1 cellular context compared by ENCODE assay signal in the genomic region with DNA sequence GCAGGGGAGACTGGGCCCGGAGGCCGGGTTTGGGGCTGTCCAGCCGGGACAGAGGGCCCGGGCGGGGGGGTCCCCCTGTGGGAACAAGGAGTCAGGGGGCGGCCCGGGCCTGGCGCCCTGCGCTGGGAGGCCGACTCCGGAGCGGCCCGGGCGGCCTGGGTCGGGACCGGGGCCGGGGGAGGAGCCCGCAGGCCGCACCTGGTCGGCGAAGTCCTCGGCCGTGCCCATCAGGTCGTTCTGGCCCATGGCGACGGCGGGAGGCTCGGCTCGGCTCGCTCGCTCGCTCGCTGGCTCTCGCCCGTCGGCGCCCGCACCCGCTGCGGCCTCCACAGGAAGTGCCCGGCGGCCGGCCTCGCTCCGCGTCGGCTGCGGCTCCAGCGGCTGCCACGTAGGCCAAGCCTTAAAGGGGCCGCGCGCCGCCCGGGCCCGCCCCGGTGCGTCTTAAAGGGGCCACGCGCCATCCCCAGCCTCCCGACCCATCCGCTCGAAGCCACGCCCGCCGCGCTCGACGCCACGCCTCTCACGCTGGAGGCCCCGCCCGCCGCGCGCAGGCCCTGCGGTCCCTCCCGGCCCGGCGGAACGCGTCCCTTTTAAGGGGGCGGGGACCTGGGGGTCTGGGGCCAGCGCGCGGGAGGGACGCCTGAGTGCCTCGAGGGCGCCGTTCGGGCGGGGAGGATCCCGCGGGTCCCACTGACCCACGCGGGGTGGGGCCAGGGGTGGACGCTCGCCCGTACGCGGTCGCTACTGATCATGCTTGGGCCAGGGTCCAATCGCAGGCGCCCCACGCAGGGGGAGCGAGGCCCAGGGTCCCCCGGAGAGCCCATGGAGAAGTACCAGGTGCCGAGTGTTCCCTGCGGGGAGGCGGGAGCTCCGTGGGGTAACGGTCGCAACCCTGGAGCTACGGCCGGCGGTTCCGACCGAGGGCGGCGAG.
A peak's percentile ranks its signal among the peaks of the same experiment; 100 is the strongest.
TF ChIP-seq lines count a peak whose summit lies in the region.

A gene (plus strand): TSS at position 643 of the 931 bp plus-strand sequence. CDS start 108 bp downstream, at position 751.
A gene (minus strand): TSS at position 337 of the 931 bp plus-strand sequence. CDS start 91 bp downstream, at position 246.

TF ChIP-seq in K562, 482 proteins besides CTCF, POLR2A, EP300 and RAD21 (continued from another document and continues in another):
- TF ChIP-seq, protein P1, sequence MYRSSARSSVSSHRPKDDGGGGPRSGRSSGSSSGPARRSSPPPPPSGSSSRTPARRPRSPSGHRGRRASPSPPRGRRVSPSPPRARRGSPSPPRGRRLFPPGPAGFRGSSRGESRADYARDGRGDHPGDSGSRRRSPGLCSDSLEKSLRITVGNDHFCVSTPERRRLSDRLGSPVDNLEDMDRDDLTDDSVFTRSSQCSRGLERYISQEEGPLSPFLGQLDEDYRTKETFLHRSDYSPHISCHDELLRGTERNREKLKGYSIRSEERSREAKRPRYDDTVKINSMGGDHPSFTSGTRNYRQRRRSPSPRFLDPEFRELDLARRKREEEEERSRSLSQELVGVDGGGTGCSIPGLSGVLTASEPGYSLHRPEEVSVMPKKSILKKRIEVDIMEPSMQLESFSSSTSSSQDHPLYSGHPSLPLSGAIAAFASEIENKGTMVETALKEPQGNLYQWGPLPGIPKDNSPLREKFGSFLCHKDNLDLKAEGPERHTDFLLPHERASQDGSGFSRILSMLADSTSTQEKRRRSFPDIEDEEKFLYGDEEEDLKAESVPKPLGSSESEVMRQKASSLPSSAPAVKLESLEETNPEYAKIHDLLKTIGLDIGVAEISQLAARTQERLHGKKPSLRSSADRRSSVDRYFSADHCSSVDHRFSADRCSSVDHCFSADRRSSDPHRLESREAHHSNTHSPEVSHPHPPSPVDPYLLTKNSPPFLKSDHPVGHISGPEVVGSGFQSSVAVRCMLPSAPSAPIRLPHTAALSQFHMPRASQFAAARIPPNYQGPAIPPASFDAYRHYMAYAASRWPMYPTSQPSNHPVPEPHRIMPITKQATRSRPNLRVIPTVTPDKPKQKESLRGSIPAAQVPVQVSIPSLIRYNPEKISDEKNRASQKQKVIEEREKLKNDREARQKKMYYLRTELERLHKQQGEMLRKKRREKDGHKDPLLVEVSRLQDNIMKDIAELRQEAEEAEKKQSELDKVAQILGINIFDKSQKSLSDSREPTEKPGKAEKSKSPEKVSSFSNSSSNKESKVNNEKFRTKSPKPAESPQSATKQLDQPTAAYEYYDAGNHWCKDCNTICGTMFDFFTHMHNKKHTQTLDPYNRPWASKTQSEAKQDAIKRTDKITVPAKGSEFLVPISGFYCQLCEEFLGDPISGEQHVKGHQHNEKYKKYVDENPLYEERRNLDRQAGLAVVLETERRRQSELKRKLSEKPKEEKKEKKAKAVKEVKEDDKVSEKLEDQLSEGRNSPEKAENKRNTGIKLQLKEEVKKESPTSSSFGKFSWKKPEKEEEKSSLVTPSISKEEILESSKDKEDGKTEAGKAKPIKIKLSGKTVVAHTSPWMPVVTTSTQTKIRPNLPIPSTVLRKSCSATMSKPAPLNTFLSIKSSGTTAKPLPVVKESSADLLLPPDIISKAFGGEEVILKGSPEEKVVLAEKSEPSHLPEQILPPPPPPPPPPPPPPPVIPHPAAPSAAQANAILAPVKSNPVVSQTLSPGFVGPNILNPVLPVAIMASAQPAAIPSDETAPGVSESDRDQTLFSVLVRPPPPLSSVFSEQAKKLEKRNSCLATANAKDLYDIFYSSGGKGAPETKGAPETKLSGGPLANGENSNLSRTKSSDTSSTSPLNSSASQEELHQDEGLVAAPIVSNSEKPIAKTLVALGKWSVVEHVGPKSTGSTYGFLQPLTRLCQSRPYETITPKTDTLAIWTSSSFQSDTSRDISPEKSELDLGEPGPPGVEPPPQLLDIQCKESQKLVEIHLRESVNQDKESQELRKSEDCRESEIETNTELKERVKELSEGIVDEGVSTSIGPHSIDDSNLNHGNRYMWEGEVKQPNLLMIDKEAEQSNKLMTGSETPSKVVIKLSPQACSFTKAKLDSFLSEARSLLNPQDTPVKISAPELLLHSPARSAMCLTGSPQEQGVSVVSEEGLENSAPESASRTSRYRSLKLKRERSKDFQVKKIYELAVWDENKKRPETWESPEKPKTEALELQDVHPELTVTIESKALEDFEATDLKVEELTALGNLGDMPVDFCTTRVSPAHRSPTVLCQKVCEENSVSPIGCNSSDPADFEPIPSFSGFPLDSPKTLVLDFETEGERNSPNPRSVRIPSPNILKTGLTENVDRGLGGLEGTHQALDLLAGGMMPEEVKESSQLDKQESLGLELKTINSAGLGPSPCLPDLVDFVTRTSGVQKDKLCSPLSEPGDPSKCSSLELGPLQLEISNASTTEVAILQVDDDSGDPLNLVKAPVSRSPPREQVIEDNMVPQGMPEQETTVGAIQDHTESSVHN (IDR thresholded peaks at IDR 0.05; ENCODE audit: borderline replicate concordance in 1 of 2, low read depth in 1 of 2): no peak
- TF ChIP-seq MTA3 (IDR thresholded peaks at IDR 0.05; ENCODE audit: borderline replicate concordance) (peak; percentile 76), ZNF175 (CRISPR knock-in tag; IDR thresholded peaks at IDR 0.05; ENCODE audit: low read depth) (no peak; the same call in 1 of the 2 replicates), PHB (CRISPR knock-in tag; IDR thresholded peaks at IDR 0.05) (no peak), LARP7 (IDR thresholded peaks at IDR 0.05) (no peak), MEF2A (IDR thresholded peaks at IDR 0.05; ENCODE audit: control insufficient read depth, low read depth, low read length) (no peak), SAP30 (IDR thresholded peaks at IDR 0.05; ENCODE audit: borderline replicate concordance, insufficient read depth, low read depth, low read length, poor library complexity, severe bottlenecking) (no peak), ZKSCAN8 (CRISPR knock-in tag; IDR thresholded peaks at IDR 0.05) (no peak), HMG20B (CRISPR knock-in tag; IDR thresholded peaks at IDR 0.05) (no peak), CHD2 (IDR thresholded peaks at IDR 0.05; ENCODE audit: low read depth, low read length) (no peak), MYNN (IDR thresholded peaks at IDR 0.05) (no peak), MYNN (CRISPR knock-in tag; IDR thresholded peaks at IDR 0.05) (no peak), PHF21A (IDR thresholded peaks at IDR 0.05; ENCODE audit: borderline replicate concordance, low read depth) (no peak), ZNF644 (tag; IDR thresholded peaks at IDR 0.05; ENCODE audit: low read depth) (no peak), NCOA4 (IDR thresholded peaks at IDR 0.05; ENCODE audit: partially characterized antibody) (no peak), EWSR1 (IDR thresholded peaks at IDR 0.05; ENCODE audit: borderline replicate concordance, low read depth, partially characterized antibody) (no peak), CC2D1A (IDR thresholded peaks at IDR 0.05) (no peak), RFX1 (IDR thresholded peaks at IDR 0.05) (no peak), BCOR (IDR thresholded peaks at IDR 0.05) (no peak), NCOA6 (IDR thresholded peaks at IDR 0.05) (no peak)
- TF ChIP-seq, protein P2, sequence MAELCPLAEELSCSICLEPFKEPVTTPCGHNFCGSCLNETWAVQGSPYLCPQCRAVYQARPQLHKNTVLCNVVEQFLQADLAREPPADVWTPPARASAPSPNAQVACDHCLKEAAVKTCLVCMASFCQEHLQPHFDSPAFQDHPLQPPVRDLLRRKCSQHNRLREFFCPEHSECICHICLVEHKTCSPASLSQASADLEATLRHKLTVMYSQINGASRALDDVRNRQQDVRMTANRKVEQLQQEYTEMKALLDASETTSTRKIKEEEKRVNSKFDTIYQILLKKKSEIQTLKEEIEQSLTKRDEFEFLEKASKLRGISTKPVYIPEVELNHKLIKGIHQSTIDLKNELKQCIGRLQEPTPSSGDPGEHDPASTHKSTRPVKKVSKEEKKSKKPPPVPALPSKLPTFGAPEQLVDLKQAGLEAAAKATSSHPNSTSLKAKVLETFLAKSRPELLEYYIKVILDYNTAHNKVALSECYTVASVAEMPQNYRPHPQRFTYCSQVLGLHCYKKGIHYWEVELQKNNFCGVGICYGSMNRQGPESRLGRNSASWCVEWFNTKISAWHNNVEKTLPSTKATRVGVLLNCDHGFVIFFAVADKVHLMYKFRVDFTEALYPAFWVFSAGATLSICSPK (IDR thresholded peaks at IDR 0.05; ENCODE audit: borderline replicate concordance): no peak
- TF ChIP-seq, protein P3, sequence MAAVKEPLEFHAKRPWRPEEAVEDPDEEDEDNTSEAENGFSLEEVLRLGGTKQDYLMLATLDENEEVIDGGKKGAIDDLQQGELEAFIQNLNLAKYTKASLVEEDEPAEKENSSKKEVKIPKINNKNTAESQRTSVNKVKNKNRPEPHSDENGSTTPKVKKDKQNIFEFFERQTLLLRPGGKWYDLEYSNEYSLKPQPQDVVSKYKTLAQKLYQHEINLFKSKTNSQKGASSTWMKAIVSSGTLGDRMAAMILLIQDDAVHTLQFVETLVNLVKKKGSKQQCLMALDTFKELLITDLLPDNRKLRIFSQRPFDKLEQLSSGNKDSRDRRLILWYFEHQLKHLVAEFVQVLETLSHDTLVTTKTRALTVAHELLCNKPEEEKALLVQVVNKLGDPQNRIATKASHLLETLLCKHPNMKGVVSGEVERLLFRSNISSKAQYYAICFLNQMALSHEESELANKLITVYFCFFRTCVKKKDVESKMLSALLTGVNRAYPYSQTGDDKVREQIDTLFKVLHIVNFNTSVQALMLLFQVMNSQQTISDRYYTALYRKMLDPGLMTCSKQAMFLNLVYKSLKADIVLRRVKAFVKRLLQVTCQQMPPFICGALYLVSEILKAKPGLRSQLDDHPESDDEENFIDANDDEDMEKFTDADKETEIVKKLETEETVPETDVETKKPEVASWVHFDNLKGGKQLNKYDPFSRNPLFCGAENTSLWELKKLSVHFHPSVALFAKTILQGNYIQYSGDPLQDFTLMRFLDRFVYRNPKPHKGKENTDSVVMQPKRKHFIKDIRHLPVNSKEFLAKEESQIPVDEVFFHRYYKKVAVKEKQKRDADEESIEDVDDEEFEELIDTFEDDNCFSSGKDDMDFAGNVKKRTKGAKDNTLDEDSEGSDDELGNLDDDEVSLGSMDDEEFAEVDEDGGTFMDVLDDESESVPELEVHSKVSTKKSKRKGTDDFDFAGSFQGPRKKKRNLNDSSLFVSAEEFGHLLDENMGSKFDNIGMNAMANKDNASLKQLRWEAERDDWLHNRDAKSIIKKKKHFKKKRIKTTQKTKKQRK (IDR thresholded peaks at IDR 0.05; ENCODE audit: borderline replicate concordance, low read depth, low read length): no peak
- TF ChIP-seq, protein P4, sequence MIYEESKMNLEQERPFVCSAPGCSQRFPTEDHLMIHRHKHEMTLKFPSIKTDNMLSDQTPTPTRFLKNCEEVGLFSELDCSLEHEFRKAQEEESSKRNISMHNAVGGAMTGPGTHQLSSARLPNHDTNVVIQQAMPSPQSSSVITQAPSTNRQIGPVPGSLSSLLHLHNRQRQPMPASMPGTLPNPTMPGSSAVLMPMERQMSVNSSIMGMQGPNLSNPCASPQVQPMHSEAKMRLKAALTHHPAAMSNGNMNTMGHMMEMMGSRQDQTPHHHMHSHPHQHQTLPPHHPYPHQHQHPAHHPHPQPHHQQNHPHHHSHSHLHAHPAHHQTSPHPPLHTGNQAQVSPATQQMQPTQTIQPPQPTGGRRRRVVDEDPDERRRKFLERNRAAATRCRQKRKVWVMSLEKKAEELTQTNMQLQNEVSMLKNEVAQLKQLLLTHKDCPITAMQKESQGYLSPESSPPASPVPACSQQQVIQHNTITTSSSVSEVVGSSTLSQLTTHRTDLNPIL (CRISPR knock-in tag; IDR thresholded peaks at IDR 0.05): no peak
- TF ChIP-seq, protein P5, sequence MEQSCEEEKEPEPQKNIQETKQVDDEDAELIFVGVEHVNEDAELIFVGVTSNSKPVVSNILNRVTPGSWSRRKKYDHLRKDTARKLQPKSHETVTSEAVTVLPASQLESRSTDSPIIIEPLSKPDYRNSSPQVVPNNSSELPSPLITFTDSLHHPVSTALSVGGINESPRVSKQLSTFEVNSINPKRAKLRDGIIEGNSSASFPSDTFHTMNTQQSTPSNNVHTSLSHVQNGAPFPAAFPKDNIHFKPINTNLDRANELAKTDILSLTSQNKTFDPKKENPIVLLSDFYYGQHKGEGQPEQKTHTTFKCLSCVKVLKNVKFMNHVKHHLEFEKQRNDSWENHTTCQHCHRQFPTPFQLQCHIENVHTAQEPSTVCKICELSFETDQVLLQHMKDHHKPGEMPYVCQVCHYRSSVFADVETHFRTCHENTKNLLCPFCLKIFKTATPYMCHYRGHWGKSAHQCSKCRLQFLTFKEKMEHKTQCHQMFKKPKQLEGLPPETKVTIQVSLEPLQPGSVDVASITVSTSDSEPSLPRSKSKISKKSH (CRISPR knock-in tag; IDR thresholded peaks at IDR 0.05): no peak
- TF ChIP-seq, protein P6, sequence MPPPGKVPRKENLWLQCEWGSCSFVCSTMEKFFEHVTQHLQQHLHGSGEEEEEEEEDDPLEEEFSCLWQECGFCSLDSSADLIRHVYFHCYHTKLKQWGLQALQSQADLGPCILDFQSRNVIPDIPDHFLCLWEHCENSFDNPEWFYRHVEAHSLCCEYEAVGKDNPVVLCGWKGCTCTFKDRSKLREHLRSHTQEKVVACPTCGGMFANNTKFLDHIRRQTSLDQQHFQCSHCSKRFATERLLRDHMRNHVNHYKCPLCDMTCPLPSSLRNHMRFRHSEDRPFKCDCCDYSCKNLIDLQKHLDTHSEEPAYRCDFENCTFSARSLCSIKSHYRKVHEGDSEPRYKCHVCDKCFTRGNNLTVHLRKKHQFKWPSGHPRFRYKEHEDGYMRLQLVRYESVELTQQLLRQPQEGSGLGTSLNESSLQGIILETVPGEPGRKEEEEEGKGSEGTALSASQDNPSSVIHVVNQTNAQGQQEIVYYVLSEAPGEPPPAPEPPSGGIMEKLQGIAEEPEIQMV (tag; conservative IDR thresholded peaks at IDR 0.05; ENCODE audit: low read depth): no peak
- TF ChIP-seq, protein P7, sequence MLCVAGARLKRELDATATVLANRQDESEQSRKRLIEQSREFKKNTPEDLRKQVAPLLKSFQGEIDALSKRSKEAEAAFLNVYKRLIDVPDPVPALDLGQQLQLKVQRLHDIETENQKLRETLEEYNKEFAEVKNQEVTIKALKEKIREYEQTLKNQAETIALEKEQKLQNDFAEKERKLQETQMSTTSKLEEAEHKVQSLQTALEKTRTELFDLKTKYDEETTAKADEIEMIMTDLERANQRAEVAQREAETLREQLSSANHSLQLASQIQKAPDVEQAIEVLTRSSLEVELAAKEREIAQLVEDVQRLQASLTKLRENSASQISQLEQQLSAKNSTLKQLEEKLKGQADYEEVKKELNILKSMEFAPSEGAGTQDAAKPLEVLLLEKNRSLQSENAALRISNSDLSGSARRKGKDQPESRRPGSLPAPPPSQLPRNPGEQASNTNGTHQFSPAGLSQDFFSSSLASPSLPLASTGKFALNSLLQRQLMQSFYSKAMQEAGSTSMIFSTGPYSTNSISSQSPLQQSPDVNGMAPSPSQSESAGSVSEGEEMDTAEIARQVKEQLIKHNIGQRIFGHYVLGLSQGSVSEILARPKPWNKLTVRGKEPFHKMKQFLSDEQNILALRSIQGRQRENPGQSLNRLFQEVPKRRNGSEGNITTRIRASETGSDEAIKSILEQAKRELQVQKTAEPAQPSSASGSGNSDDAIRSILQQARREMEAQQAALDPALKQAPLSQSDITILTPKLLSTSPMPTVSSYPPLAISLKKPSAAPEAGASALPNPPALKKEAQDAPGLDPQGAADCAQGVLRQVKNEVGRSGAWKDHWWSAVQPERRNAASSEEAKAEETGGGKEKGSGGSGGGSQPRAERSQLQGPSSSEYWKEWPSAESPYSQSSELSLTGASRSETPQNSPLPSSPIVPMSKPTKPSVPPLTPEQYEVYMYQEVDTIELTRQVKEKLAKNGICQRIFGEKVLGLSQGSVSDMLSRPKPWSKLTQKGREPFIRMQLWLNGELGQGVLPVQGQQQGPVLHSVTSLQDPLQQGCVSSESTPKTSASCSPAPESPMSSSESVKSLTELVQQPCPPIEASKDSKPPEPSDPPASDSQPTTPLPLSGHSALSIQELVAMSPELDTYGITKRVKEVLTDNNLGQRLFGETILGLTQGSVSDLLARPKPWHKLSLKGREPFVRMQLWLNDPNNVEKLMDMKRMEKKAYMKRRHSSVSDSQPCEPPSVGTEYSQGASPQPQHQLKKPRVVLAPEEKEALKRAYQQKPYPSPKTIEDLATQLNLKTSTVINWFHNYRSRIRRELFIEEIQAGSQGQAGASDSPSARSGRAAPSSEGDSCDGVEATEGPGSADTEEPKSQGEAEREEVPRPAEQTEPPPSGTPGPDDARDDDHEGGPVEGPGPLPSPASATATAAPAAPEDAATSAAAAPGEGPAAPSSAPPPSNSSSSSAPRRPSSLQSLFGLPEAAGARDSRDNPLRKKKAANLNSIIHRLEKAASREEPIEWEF (CRISPR knock-in tag; IDR thresholded peaks at IDR 0.05): no peak
